In genomic region chr4:14701896-14702295, GRCh38 we compare ENCODE assay signal across 15 cellular contexts.
DNase-seq lines count a peak whose midpoint lies in the region; ATAC-seq and TF ChIP-seq lines count a peak whose summit lies in the region.
"Had no signal": no experiment of that assay in that cellular context is flagged by ENCODE, and none has a peak within 500 bp of the region (broad histone marks: within the 10 kb centered on the region; RNA-seq: fewer than 3 reads in every experiment).

No MANE protein-coding gene starts in this region.

- TF ChIP-seq POLR2A in stomach (IDR thresholded peaks at IDR 0.05), result no peak

- H3K36me3 ChIP-seq in MG63 (no peaks in the 10 kb centered on the region), adipocyte (ENCODE audit: control insufficient read depth, insufficient read depth, low read length, severe bottlenecking) (no peaks in the 10 kb centered on the region), stomach (no peaks in the 10 kb centered on the region), mucosa of descending colon (ENCODE audit: low read depth) (no peaks in the 10 kb centered on the region)
- H3K36me3 ChIP-seq: BE2C had no signal

- no peaks in the 10 kb centered on the region for H3K27me3 ChIP-seq in MG63
- no peaks in the 10 kb centered on the region for H3K27me3 ChIP-seq in adipocyte (replicated peaks; ENCODE audit: control insufficient read depth, insufficient read depth, low read length)
- H3K27me3 ChIP-seq in stomach, result no peaks in the 10 kb centered on the region
- H3K27me3 ChIP-seq: BE2C had no signal

- intact Hi-C loops in stomach (cut with DNase I; ENCODE audit: low total_unique reads) (no loop called here), mucosa of descending colon (cut with DNase I, micrococcal nuclease) (no loop called here)

- WGBS in stomach, 5 donors, result 14 to 40% (median 37%) methylated on average over 1 of the region's 1 CpG

- no peak for TF ChIP-seq EP300 in stomach (IDR thresholded peaks at IDR 0.05)

- peak overlapping the region; percentile 56 to 85 (median 65) for H3K27ac ChIP-seq in stomach

- ATAC-seq in mucosa of descending colon, result no peak

- TF ChIP-seq CTCF in fibroblast of the aortic adventitia (IDR thresholded peaks at IDR 0.05; ENCODE audit: insufficient read depth, low read length) (no peak), stomach (IDR thresholded peaks at IDR 0.05) (no peak), mucosa of descending colon (IDR thresholded peaks at IDR 0.05) (no peak)

- no peaks in the 10 kb centered on the region for H3K9me3 ChIP-seq in MG63
- no peaks in the 10 kb centered on the region for H3K9me3 ChIP-seq in adipocyte (ENCODE audit: control insufficient read depth, low read length)
- H3K9me3 ChIP-seq in stomach, result no peaks in the 10 kb centered on the region
- no peaks in the 10 kb centered on the region for H3K9me3 ChIP-seq in mucosa of descending colon
- H3K9me3 ChIP-seq: BE2C had no signal

- H3K4me3 ChIP-seq in MG63 (no peak overlapping the region), adipocyte (ENCODE audit: low read length) (no peak overlapping the region), fibroblast of the aortic adventitia (ENCODE audit: low read depth, low read length) (no peak overlapping the region), stomach (no peak overlapping the region), mucosa of descending colon (no peak overlapping the region)

- DNase-seq in MG63, result peak; percentile 62
- DNase-seq in adipocyte (ENCODE audit: low read depth), result peak; percentile 17
- peak; percentile 35 for DNase-seq in fibroblast of the aortic adventitia (ENCODE audit: low read depth)
- DNase-seq in stomach, result peak; percentile 89
- DNase-seq in dermis blood vessel endothelial cell, result no peak
- DNase-seq in mucosa of descending colon, result no peak
- no peak for DNase-seq in SHP77 treated with DMSO at 0.1 percent for 48 hours (lab: John Stamatoyannopoulos, UW)
- DNase-seq: BE2C; CD4-positive, alpha-beta T cell; H7; NCI-H1105; NCI-H1694 treated with DMSO at 0.1 percent for 48 hours; NCI-H2107; NCI-H226; NCI-H524 treated with DMSO at 0.1 percent for 48 hours had no signal

- peaks cover 13% of the 10 kb centered on the region for H3K4me1 ChIP-seq in adipocyte (ENCODE audit: control insufficient read depth, insufficient read depth, low read length)
- peaks cover 3 to 22% (median 19%) of the 10 kb centered on the region in 4 donors for H3K4me1 ChIP-seq in stomach
- no peaks in the 10 kb centered on the region for H3K4me1 ChIP-seq in mucosa of descending colon (ENCODE audit: low read depth)
- H3K4me1 ChIP-seq: BE2C had no signal

- no peak overlapping the region for H3K9ac ChIP-seq in adipocyte (ENCODE audit: low read length)

Comparison
In these comparisons a context has a peak if more than half of its experiments do, and no peak if none do; other contexts are left out.
1. DNase-seq: peak in MG63 (single experiment), adipocyte (single experiment), fibroblast of the aortic adventitia (single experiment) and stomach (single experiment); none in dermis blood vessel endothelial cell (single experiment), mucosa of descending colon (0 of 3) and SHP77 treated with DMSO at 0.1 percent for 48 hours (single experiment).